ENCODE assay signal across 1 cellular context in genomic region chr1:5737081-5737480, GRCh38.
TF ChIP-seq lines count a peak whose summit lies in the region.

No MANE protein-coding gene starts in this region.

TF ChIP-seq in K562, 482 proteins besides CTCF, POLR2A, EP300 and RAD21 (continued from another document):
- TF ChIP-seq MLLT1 (IDR thresholded peaks at IDR 0.05): peak; percentile 18 to 23; a peak in 1 of 4 replicates
- TF ChIP-seq, protein P1, sequence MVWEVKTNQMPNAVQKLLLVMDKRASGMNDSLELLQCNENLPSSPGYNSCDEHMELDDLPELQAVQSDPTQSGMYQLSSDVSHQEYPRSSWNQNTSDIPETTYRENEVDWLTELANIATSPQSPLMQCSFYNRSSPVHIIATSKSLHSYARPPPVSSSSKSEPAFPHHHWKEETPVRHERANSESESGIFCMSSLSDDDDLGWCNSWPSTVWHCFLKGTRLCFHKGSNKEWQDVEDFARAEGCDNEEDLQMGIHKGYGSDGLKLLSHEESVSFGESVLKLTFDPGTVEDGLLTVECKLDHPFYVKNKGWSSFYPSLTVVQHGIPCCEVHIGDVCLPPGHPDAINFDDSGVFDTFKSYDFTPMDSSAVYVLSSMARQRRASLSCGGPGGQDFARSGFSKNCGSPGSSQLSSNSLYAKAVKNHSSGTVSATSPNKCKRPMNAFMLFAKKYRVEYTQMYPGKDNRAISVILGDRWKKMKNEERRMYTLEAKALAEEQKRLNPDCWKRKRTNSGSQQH (CRISPR knock-in tag; IDR thresholded peaks at IDR 0.05): 0 out of 2 replicates have a peak, but pooled peaks have one; percentile 21
- no peak for TF ChIP-seq POLR2AphosphoS5 (IDR thresholded peaks at IDR 0.05; ENCODE audit: control insufficient read depth, insufficient read depth, low read depth, low read length)
- TF ChIP-seq WHSC1 (IDR thresholded peaks at IDR 0.05; ENCODE audit: low read length): no peak
- TF ChIP-seq KLF13 (tag; IDR thresholded peaks at IDR 0.05; ENCODE audit: borderline replicate concordance, low read depth): no peak
- no peak for TF ChIP-seq NR2C1 (IDR thresholded peaks at IDR 0.05)
- no peak for TF ChIP-seq NR2C1 (tag; IDR thresholded peaks at IDR 0.05)
- no peak for TF ChIP-seq NFE2 (IDR thresholded peaks at IDR 0.05; ENCODE audit: low read depth)
- TF ChIP-seq FOXK1 (CRISPR knock-in tag; IDR thresholded peaks at IDR 0.05; ENCODE audit: borderline replicate concordance): no peak
- no peak for TF ChIP-seq L3MBTL2 (IDR thresholded peaks at IDR 0.05)
- TF ChIP-seq ZFPM2 (CRISPR knock-in tag; IDR thresholded peaks at IDR 0.05): no peak
- TF ChIP-seq, protein P2, sequence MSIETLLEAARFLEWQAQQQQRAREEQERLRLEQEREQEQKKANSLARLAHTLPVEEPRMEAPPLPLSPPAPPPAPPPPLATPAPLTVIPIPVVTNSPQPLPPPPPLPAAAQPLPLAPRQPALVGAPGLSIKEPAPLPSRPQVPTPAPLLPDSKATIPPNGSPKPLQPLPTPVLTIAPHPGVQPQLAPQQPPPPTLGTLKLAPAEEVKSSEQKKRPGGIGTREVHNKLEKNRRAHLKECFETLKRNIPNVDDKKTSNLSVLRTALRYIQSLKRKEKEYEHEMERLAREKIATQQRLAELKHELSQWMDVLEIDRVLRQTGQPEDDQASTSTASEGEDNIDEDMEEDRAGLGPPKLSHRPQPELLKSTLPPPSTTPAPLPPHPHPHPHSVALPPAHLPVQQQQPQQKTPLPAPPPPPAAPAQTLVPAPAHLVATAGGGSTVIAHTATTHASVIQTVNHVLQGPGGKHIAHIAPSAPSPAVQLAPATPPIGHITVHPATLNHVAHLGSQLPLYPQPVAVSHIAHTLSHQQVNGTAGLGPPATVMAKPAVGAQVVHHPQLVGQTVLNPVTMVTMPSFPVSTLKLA (conservative IDR thresholded peaks at IDR 0.05): no peak
- TF ChIP-seq ATF4 (CRISPR knock-in tag; IDR thresholded peaks at IDR 0.05): no peak
- TF ChIP-seq SETDB1 (IDR thresholded peaks at IDR 0.05; ENCODE audit: low read length): no peak
- no peak for TF ChIP-seq ZNF232 (CRISPR knock-in tag; IDR thresholded peaks at IDR 0.05)
- TF ChIP-seq CREM (IDR thresholded peaks at IDR 0.05; ENCODE audit: low read depth): no peak
- TF ChIP-seq ARHGAP35 (IDR thresholded peaks at IDR 0.05; ENCODE audit: partially characterized antibody): peak; percentile 48
- TF ChIP-seq RBM22 (IDR thresholded peaks at IDR 0.05; ENCODE audit: low read depth, low read length, poor library complexity, severe bottlenecking): no peak
- TF ChIP-seq, protein P3, sequence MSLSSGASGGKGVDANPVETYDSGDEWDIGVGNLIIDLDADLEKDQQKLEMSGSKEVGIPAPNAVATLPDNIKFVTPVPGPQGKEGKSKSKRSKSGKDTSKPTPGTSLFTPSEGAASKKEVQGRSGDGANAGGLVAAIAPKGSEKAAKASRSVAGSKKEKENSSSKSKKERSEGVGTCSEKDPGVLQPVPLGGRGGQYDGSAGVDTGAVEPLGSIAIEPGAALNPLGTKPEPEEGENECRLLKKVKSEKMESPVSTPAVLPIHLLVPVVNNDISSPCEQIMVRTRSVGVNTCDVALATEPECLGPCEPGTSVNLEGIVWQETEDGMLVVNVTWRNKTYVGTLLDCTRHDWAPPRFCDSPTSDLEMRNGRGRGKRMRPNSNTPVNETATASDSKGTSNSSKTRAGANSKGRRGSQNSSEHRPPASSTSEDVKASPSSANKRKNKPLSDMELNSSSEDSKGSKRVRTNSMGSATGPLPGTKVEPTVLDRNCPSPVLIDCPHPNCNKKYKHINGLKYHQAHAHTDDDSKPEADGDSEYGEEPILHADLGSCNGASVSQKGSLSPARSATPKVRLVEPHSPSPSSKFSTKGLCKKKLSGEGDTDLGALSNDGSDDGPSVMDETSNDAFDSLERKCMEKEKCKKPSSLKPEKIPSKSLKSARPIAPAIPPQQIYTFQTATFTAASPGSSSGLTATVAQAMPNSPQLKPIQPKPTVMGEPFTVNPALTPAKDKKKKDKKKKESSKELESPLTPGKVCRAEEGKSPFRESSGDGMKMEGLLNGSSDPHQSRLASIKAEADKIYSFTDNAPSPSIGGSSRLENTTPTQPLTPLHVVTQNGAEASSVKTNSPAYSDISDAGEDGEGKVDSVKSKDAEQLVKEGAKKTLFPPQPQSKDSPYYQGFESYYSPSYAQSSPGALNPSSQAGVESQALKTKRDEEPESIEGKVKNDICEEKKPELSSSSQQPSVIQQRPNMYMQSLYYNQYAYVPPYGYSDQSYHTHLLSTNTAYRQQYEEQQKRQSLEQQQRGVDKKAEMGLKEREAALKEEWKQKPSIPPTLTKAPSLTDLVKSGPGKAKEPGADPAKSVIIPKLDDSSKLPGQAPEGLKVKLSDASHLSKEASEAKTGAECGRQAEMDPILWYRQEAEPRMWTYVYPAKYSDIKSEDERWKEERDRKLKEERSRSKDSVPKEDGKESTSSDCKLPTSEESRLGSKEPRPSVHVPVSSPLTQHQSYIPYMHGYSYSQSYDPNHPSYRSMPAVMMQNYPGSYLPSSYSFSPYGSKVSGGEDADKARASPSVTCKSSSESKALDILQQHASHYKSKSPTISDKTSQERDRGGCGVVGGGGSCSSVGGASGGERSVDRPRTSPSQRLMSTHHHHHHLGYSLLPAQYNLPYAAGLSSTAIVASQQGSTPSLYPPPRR (CRISPR knock-in tag; IDR thresholded peaks at IDR 0.05; ENCODE audit: borderline replicate concordance): no peak
- TF ChIP-seq ZNF23 (CRISPR knock-in tag; IDR thresholded peaks at IDR 0.05): no peak
- no peak for TF ChIP-seq ETS1 (conservative IDR thresholded peaks at IDR 0.05; ENCODE audit: control insufficient read depth, low read depth, low read length)
- TF ChIP-seq ZNF280B (CRISPR knock-in tag; IDR thresholded peaks at IDR 0.05): no peak
- TF ChIP-seq NCOA6 (IDR thresholded peaks at IDR 0.05): no peak
- no peak for TF ChIP-seq NR3C1 (CRISPR knock-in tag; IDR thresholded peaks at IDR 0.05)
- TF ChIP-seq NCOA1 (IDR thresholded peaks at IDR 0.05; ENCODE audit: low read depth): no peak
- no peak for TF ChIP-seq CTBP1 (IDR thresholded peaks at IDR 0.05; ENCODE audit: borderline replicate concordance)
- no peak for TF ChIP-seq RBM34 (IDR thresholded peaks at IDR 0.05; ENCODE audit: borderline replicate concordance, insufficient read depth, low read length)
- TF ChIP-seq C11orf30 (IDR thresholded peaks at IDR 0.05; ENCODE audit: low read depth): no peak
- no peak for TF ChIP-seq MEF2A (IDR thresholded peaks at IDR 0.05; ENCODE audit: control insufficient read depth, low read depth, low read length)
- TF ChIP-seq RFX1 (IDR thresholded peaks at IDR 0.05): no peak
- no peak for TF ChIP-seq MYBL2 (IDR thresholded peaks at IDR 0.05; ENCODE audit: low read depth)
- no peak for TF ChIP-seq MYBL2 (CRISPR knock-in tag; IDR thresholded peaks at IDR 0.05; ENCODE audit: borderline replicate concordance)
